In the genomic region with DNA sequence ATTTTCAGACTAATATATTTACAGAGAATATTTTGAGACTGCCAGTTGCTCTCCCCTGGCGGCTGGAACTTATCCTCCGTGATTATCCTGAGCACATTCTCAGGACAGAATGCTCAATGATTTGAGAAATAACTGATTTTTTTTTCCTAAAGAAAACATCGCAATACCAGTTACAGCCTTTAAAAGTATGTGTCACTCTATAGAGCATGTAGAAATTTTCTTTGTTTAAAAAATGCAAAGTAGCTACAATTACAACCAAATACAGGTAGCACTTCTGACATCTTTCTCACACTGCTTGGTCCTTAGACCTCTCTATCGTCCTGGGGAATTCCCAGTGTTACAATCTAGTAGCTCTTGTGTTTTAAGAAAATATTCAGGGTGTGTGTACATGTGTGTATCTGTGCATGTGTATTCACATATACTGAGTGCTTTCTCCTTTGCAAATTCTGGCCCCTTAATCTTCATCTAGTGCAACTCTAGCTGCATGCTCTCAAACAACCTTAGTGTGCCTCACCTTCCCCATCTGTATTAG, we compare ENCODE assay signal across 2 cellular contexts.
TF ChIP-seq lines count a peak whose summit lies in the region.

No MANE protein-coding gene starts in this region.

TF ChIP-seq in GM12891, 5 proteins besides CTCF, POLR2A, EP300 and RAD21:
- TF ChIP-seq SPI1 (IDR thresholded peaks at IDR 0.05; ENCODE audit: low read depth, low read length): no peak
- TF ChIP-seq POLR2AphosphoS5 (IDR thresholded peaks at IDR 0.05; ENCODE audit: low read depth, low read length): no peak
- no peak for TF ChIP-seq PAX5 (IDR thresholded peaks at IDR 0.05; ENCODE audit: insufficient read depth, low read length, severe bottlenecking)
- no peak for TF ChIP-seq POU2F2 (IDR thresholded peaks at IDR 0.05; ENCODE audit: low read depth, low read length)
- TF ChIP-seq TAF1 (IDR thresholded peaks at IDR 0.05; ENCODE audit: low read depth, low read length): no peak
TF ChIP-seq in GM12891: peak in this region for 0.

TF ChIP-seq in GM12878, 131 proteins besides CTCF, POLR2A, EP300 and RAD21:
- TF ChIP-seq, protein P1, sequence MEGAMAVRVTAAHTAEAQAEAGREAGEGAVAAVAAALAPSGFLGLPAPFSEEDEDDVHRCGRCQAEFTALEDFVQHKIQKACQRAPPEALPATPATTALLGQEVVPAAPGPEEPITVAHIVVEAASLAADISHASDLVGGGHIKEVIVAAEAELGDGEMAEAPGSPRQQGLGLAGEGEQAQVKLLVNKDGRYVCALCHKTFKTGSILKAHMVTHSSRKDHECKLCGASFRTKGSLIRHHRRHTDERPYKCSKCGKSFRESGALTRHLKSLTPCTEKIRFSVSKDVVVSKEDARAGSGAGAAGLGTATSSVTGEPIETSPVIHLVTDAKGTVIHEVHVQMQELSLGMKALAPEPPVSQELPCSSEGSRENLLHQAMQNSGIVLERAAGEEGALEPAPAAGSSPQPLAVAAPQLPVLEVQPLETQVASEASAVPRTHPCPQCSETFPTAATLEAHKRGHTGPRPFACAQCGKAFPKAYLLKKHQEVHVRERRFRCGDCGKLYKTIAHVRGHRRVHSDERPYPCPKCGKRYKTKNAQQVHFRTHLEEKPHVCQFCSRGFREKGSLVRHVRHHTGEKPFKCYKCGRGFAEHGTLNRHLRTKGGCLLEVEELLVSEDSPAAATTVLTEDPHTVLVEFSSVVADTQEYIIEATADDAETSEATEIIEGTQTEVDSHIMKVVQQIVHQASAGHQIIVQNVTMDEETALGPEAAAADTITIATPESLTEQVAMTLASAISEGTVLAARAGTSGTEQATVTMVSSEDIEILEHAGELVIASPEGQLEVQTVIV (IDR thresholded peaks at IDR 0.05; ENCODE audit: borderline replicate concordance, partially characterized antibody): no peak
- TF ChIP-seq EZH2 (IDR thresholded peaks at IDR 0.05; ENCODE audit: borderline replicate concordance, control insufficient read depth, low read depth, low read length) (no peak), ZSCAN29 (IDR thresholded peaks at IDR 0.05) (no peak), DPF2 (IDR thresholded peaks at IDR 0.05) (no peak), SMC3 (IDR thresholded peaks at IDR 0.05; ENCODE audit: borderline replicate concordance, low read length) (no peak), ZZZ3 (IDR thresholded peaks at IDR 0.05; ENCODE audit: control insufficient read depth, insufficient read length, low read depth) (no peak), BCL3 (IDR thresholded peaks at IDR 0.05; ENCODE audit: borderline replicate concordance, insufficient read depth, low read depth, low read length, poor library complexity, severe bottlenecking) (no peak), BMI1 (IDR thresholded peaks at IDR 0.05; ENCODE audit: borderline replicate concordance) (no peak), ZNF622 (IDR thresholded peaks at IDR 0.05) (no peak), NFIC (IDR thresholded peaks at IDR 0.05; ENCODE audit: low read depth, low read length) (no peak), LARP7 (IDR thresholded peaks at IDR 0.05) (no peak), IRF4 (IDR thresholded peaks at IDR 0.05; ENCODE audit: low read depth, low read length) (no peak)
TF ChIP-seq in GM12878: peak in this region for 0.
